ENCODE assay signal across 8 cellular contexts in the genomic region with DNA sequence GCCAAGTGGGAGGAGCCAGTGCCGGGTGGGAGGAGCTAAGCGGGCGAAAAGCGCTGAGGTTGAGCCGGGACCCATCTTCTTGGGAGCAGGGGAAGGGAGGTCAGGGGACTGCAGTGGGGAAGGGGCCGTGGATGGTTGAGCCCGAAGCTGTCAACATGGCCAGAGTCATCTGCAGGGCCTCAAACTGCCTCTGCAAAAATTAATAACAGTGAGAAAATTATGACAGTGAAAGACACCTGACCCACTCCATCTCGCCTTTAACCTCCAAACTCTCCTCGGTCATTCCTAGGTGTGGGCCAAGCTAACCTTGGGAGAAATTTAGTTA. TPM values are rescaled to one million over a fixed set of nuclear protein-coding genes. Genes with fewer than 3 reads are reported as not detected.
A peak's percentile ranks its signal among the peaks of the same experiment; 100 is the strongest.
DNase-seq lines count a peak whose midpoint lies in the region; FAIRE-seq and TF ChIP-seq lines count a peak whose summit lies in the region.

No MANE protein-coding gene starts in this region.

- H3K36me3 ChIP-seq in BLaER1 treated with 17β-estradiol and CSF1 and Interleukin-3, amounts not matched to agents 10 nM and 100 nM, result peaks cover 5 to 20% (median 17%) of the 10 kb centered on the region in 11 experiments; a peak in 18 of 22 replicates
- H3K36me3 ChIP-seq in OCI-LY3 (replicated peaks; ENCODE audit: low read depth, low read length) (peaks cover 10% of the 10 kb centered on the region), osteoblast (ENCODE audit: insufficient read depth, low read length) (no peaks in the 10 kb centered on the region)
- no peaks in the 10 kb centered on the region for H3K36me3 ChIP-seq in effector memory CD4-positive, alpha-beta T cell (ENCODE audit: control insufficient read depth, insufficient read depth, low read length)

- H2AFZ ChIP-seq in OCI-LY3 (ENCODE audit: low read depth, low read length), result peak overlapping the region; percentile 51
- H2AFZ ChIP-seq in osteoblast (ENCODE audit: low read length), result peak overlapping the region; percentile 96

- no peaks in the 10 kb centered on the region for H3K79me2 ChIP-seq in OCI-LY3 (ENCODE audit: low read length)
- H3K79me2 ChIP-seq in osteoblast (ENCODE audit: insufficient read depth, low read length), result no peaks in the 10 kb centered on the region

- FAIRE-seq in D721Med (lab: Jason Lieb, UNC), result no peak

- H3K4me3 ChIP-seq in BLaER1 treated with 17β-estradiol and CSF1 and Interleukin-3, amounts not matched to agents 10 nM and 100 nM, result peak overlapping the region; percentile 53 to 69 (median 64)
- peak overlapping the region; percentile 79 for H3K4me3 ChIP-seq in OCI-LY3 (ENCODE audit: low read length)
- peak overlapping the region; percentile 63 for H3K4me3 ChIP-seq in effector memory CD4-positive, alpha-beta T cell (ENCODE audit: insufficient read depth, low read depth, low read length, poor library complexity, severe bottlenecking)
- peak overlapping the region; percentile 90 for H3K4me3 ChIP-seq in osteoblast (ENCODE audit: insufficient read depth, low read length)

- peak overlapping the region in 10 of 11 experiments; percentile 81 to 95 (median 91); a peak in 21 of 22 replicates for H3K27ac ChIP-seq in BLaER1 treated with 17β-estradiol and CSF1 and Interleukin-3, amounts not matched to agents 10 nM and 100 nM
- H3K27ac ChIP-seq in OCI-LY3 (ENCODE audit: low read length) (peak overlapping the region; percentile 61), osteoblast (ENCODE audit: low read depth, low read length) (peak overlapping the region; percentile 82)
- H3K27ac ChIP-seq in effector memory CD4-positive, alpha-beta T cell (ENCODE audit: insufficient read depth, low read length, poor library complexity, severe bottlenecking), result peak overlapping the region; percentile 82

- DNase-seq in effector memory CD4-positive, alpha-beta T cell, result peak in 1 of 3 donors; percentile 39
- DNase-seq in osteoblast (ENCODE audit: insufficient read length, low spot score, missing footprints) (no peak), DMS53 (lab: John Stamatoyannopoulos, UW) (no peak), mucosa of gallbladder (ENCODE audit: low spot score) (no peak), D721Med (ENCODE audit: insufficient read length, low spot score) (no peak), inferior parietal cortex (ENCODE audit: extremely low spot score) (no peak)

- no peaks in the 10 kb centered on the region for H3K27me3 ChIP-seq in BLaER1 treated with 17β-estradiol and CSF1 and Interleukin-3, amounts not matched to agents 10 nM and 100 nM
- H3K27me3 ChIP-seq in OCI-LY3 (ENCODE audit: low read depth, low read length), result peaks cover 3% of the 10 kb centered on the region; the same call in 1 of the 2 replicates
- H3K27me3 ChIP-seq in effector memory CD4-positive, alpha-beta T cell (replicated peaks; ENCODE audit: control insufficient read depth, insufficient read depth, low read length, poor library complexity, severe bottlenecking), result no peaks in the 10 kb centered on the region
- H3K27me3 ChIP-seq in osteoblast (ENCODE audit: insufficient read depth, low read length), result no peaks in the 10 kb centered on the region

- TF ChIP-seq CTCF in OCI-LY3 (IDR thresholded peaks at IDR 0.05; ENCODE audit: low read depth, low read length), result no peak
- TF ChIP-seq CTCF in osteoblast (IDR thresholded peaks at IDR 0.05; ENCODE audit: extremely low read depth, low read depth, low read length), result no peak
- no peak for TF ChIP-seq CTCF in D721Med (IDR thresholded peaks at IDR 0.05; ENCODE audit: insufficient read depth, missing control alignments)

- peak overlapping the region; percentile 77 to 92 (median 88) for H3K9ac ChIP-seq in BLaER1 treated with 17β-estradiol and CSF1 and Interleukin-3, amounts not matched to agents 10 nM and 100 nM
- peak overlapping the region; percentile 79 for H3K9ac ChIP-seq in OCI-LY3 (ENCODE audit: low read length)

- H4K20me1 ChIP-seq in BLaER1 treated with 17β-estradiol and CSF1 and Interleukin-3, amounts not matched to agents 10 nM and 100 nM, result peaks cover 0 to 5% (median 0%) of the 10 kb centered on the region in 11 experiments; a peak in 3 of 22 replicates
- H4K20me1 ChIP-seq in OCI-LY3 (ENCODE audit: insufficient read depth, low read length) (no peaks in the 10 kb centered on the region), osteoblast (ENCODE audit: insufficient read depth, low read length) (no peaks in the 10 kb centered on the region)

- peaks cover 19 to 48% (median 31%) of the 10 kb centered on the region in 10 experiments for H3K4me1 ChIP-seq in BLaER1 treated with 17β-estradiol and CSF1 and Interleukin-3, amounts not matched to agents 10 nM and 100 nM
- peaks cover 11% of the 10 kb centered on the region for H3K4me1 ChIP-seq in OCI-LY3 (ENCODE audit: low read length)
- peaks cover 12% of the 10 kb centered on the region for H3K4me1 ChIP-seq in effector memory CD4-positive, alpha-beta T cell (ENCODE audit: control insufficient read depth, insufficient read depth, low read length, poor library complexity, severe bottlenecking)
- peaks cover 5% of the 10 kb centered on the region for H3K4me1 ChIP-seq in osteoblast (ENCODE audit: insufficient read depth, low read length)

- H3K9me3 ChIP-seq in BLaER1 treated with 17β-estradiol and CSF1 and Interleukin-3, amounts not matched to agents 10 nM and 100 nM (replicated peaks in 1 of 11), result peaks cover 36 to 38% (median 37%) of the 10 kb centered on the region in 11 experiments
- peaks cover 8% of the 10 kb centered on the region; the same call in 1 of the 2 replicates for H3K9me3 ChIP-seq in OCI-LY3 (ENCODE audit: insufficient read depth, low read length)
- peaks cover 6% of the 10 kb centered on the region for H3K9me3 ChIP-seq in effector memory CD4-positive, alpha-beta T cell (ENCODE audit: control insufficient read depth, low read length)
- H3K9me3 ChIP-seq in osteoblast (ENCODE audit: low read depth, low read length), result no peaks in the 10 kb centered on the region

- peak overlapping the region; percentile 68 to 93 (median 81) for H3K4me2 ChIP-seq in BLaER1 treated with 17β-estradiol and CSF1 and Interleukin-3, amounts not matched to agents 10 nM and 100 nM
- peak overlapping the region; percentile 77 for H3K4me2 ChIP-seq in OCI-LY3 (ENCODE audit: low read length)
- peak overlapping the region; percentile 93 for H3K4me2 ChIP-seq in osteoblast (ENCODE audit: insufficient read depth, low read length)

RNA-seq across cellular contexts. Expression of gene ZNF557, which starts 30.1 kb away (rescaled TPM):
- total RNA-seq in osteoblast, result 19.5 and 20.0 TPM in 2 replicates
- 11.1 TPM for total RNA-seq in mucosa of gallbladder

RNA-seq across cellular contexts. Expression of gene MBD3L3, which starts 41.1 kb away (rescaled TPM):
- total RNA-seq in osteoblast (not detected in 2 replicates), mucosa of gallbladder (not detected)

RNA-seq across cellular contexts. Expression of gene MBD3L2, which starts 50.4 kb away (rescaled TPM):
- not detected in 2 replicates for total RNA-seq in osteoblast
- total RNA-seq in mucosa of gallbladder, result not detected

RNA-seq across cellular contexts. Expression of gene MBD3L4, which starts 59.6 kb away (rescaled TPM):
- not detected in 2 replicates for total RNA-seq in osteoblast
- total RNA-seq in mucosa of gallbladder, result not detected
